In genomic region chr21:45539046-45539795, GRCh38 we compare ENCODE assay signal across 10 cellular contexts. TPM values are rescaled to one million over a fixed set of nuclear protein-coding genes. Genes with fewer than 3 reads are reported as not detected.
DNase-seq lines count a peak whose midpoint lies in the region; ATAC-seq, FAIRE-seq and TF ChIP-seq lines count a peak whose summit lies in the region.
"Had no signal": no experiment of that assay in that cellular context is flagged by ENCODE, and none has a peak within 500 bp of the region (broad histone marks: within the 10 kb centered on the region; RNA-seq: fewer than 3 reads in every experiment).

No MANE protein-coding gene starts in this region.

- intact Hi-C loops in Right ventricle myocardium superior (cut with DNase I): no loop called here
- intact Hi-C loops in pancreas (cut with DNase I): no loop called here

- TF ChIP-seq POLR2A in Peyer's patch (IDR thresholded peaks at IDR 0.05): peak in 1 of 2 donors; percentile 30

- H4K20me1 ChIP-seq in BLaER1 treated with 17β-estradiol and CSF1 and Interleukin-3, amounts not matched to agents 10 nM and 100 nM: peaks cover 0 to 66% (median 55%) of the 10 kb centered on the region in 11 experiments; a peak in 18 of 22 replicates
- no peaks in the 10 kb centered on the region for H4K20me1 ChIP-seq in hepatocyte (ENCODE audit: insufficient read depth, poor library complexity, severe bottlenecking)

- H3K4me1 ChIP-seq in BLaER1 treated with 17β-estradiol and CSF1 and Interleukin-3, amounts not matched to agents 10 nM and 100 nM: peaks cover 61 to 85% (median 72%) of the 10 kb centered on the region in 10 experiments
- peaks cover 0 to 30% (median 14%) of the 10 kb centered on the region in 4 donors for H3K4me1 ChIP-seq in Peyer's patch
- no peaks in the 10 kb centered on the region for H3K4me1 ChIP-seq in pancreas
- peaks cover 16% of the 10 kb centered on the region for H3K4me1 ChIP-seq in hepatocyte (ENCODE audit: insufficient read depth)

- WGBS in pancreas, 2 donors: 74% methylated on average over 17 of the region's 17 CpGs
- 87% methylated on average over 17 of the region's 17 CpGs for WGBS in hepatocyte (ENCODE audit: low lambda C conversion rate, missing lambda C conversion rate)

- H3K9me3 ChIP-seq in BLaER1 treated with 17β-estradiol and CSF1 and Interleukin-3, amounts not matched to agents 10 nM and 100 nM (replicated peaks in 1 of 11): no peaks in the 10 kb centered on the region
- H3K9me3 ChIP-seq in Peyer's patch (no peaks in the 10 kb centered on the region), pancreas (no peaks in the 10 kb centered on the region), hepatocyte (ENCODE audit: low read depth) (no peaks in the 10 kb centered on the region)

- no peak overlapping the region for H3K4me3 ChIP-seq in BLaER1 treated with 17β-estradiol and CSF1 and Interleukin-3, amounts not matched to agents 10 nM and 100 nM
- H3K4me3 ChIP-seq in Peyer's patch (no peak overlapping the region), pancreas (no peak overlapping the region), hepatocyte (no peak overlapping the region)
- H3K4me3 ChIP-seq: GM23338 had no signal

- no peaks in the 10 kb centered on the region for H3K79me2 ChIP-seq in hepatocyte

- DNase-seq in Peyer's patch: peak in 2 of 3 donors; percentile 78 to 81
- DNase-seq in Right ventricle myocardium superior: peak; percentile 30
- DNase-seq in pancreas: peak in 4 of 6 donors; percentile 12 to 60 (median 36)
- no peak for DNase-seq in amygdala (lab: John Stamatoyannopoulos, UW)
- DNase-seq in NCI-H128 (lab: John Stamatoyannopoulos, UW; ENCODE audit: unreplicated experiment): no peak
- no peak for DNase-seq in hepatocyte (ENCODE audit: low spot score)
- DNase-seq in DMS 273 treated with DMSO at 0.1 percent for 48 hours (lab: John Stamatoyannopoulos, UW): no peak
- DNase-seq: NCI-H1436 had no signal

- peaks cover 0 to 8% (median 0%) of the 10 kb centered on the region in 11 experiments; a peak in 2 of 22 replicates for H3K27me3 ChIP-seq in BLaER1 treated with 17β-estradiol and CSF1 and Interleukin-3, amounts not matched to agents 10 nM and 100 nM
- H3K27me3 ChIP-seq in Peyer's patch (no peaks in the 10 kb centered on the region), pancreas (no peaks in the 10 kb centered on the region), hepatocyte (no peaks in the 10 kb centered on the region)

- H2AFZ ChIP-seq in hepatocyte: no peak overlapping the region
- H2AFZ ChIP-seq: GM23338 had no signal

- TF ChIP-seq CTCF in Peyer's patch (IDR thresholded peaks at IDR 0.05) (peak in 1 of 6 experiments; percentile 6), pancreas (IDR thresholded peaks at IDR 0.05) (no peak), hepatocyte (IDR thresholded peaks at IDR 0.05; ENCODE audit: poor library complexity) (no peak)

- H3K27ac ChIP-seq in BLaER1 treated with 17β-estradiol and CSF1 and Interleukin-3, amounts not matched to agents 10 nM and 100 nM: peak overlapping the region in 4 of 11 experiments; percentile 13 to 86 (median 18); a peak in 2 of 22 replicates
- H3K27ac ChIP-seq in Peyer's patch (peak overlapping the region in 2 of 4 donors; percentile 58 to 82), pancreas (no peak overlapping the region), hepatocyte (no peak overlapping the region)

- no peaks in the 10 kb centered on the region for H3K9me2 ChIP-seq in hepatocyte (replicated peaks; ENCODE audit: insufficient read depth)

- no peak for FAIRE-seq in pancreas (lab: Jason Lieb, UNC)

- H3K9ac ChIP-seq in BLaER1 treated with 17β-estradiol and CSF1 and Interleukin-3, amounts not matched to agents 10 nM and 100 nM: peak overlapping the region in 10 of 11 experiments; percentile 18 to 87 (median 84); a peak in 13 of 22 replicates

- no peak for ATAC-seq in Right ventricle myocardium superior (ENCODE audit: poor library complexity)
- no peak for ATAC-seq in pancreas
- ATAC-seq: GM23338 had no signal

- H3K36me3 ChIP-seq in BLaER1 treated with 17β-estradiol and CSF1 and Interleukin-3, amounts not matched to agents 10 nM and 100 nM: peaks cover 0 to 65% (median 33%) of the 10 kb centered on the region in 11 experiments; a peak in 20 of 22 replicates
- H3K36me3 ChIP-seq in Peyer's patch: no peaks in the 10 kb centered on the region
- no peaks in the 10 kb centered on the region for H3K36me3 ChIP-seq in pancreas
- no peaks in the 10 kb centered on the region for H3K36me3 ChIP-seq in hepatocyte (replicated peaks; ENCODE audit: insufficient read depth, low read depth)

- H3K4me2 ChIP-seq in BLaER1 treated with 17β-estradiol and CSF1 and Interleukin-3, amounts not matched to agents 10 nM and 100 nM: peak overlapping the region in 10 of 11 experiments; percentile 88 to 100 (median 99); a peak in 12 of 22 replicates
- H3K4me2 ChIP-seq in hepatocyte: no peak overlapping the region
- H3K4me2 ChIP-seq: GM23338 had no signal

RNA-seq across cellular contexts. Expression of gene SLC19A1, which starts 3.0 kb away (rescaled TPM):
- total RNA-seq in Peyer's patch (10 to 100 TPM; 10.7 to 70.8 (median 30.5) TPM), Right ventricle myocardium superior (6.9 TPM), pancreas (1 to 10 TPM; 4.4 to 5.9 (median 4.9) TPM), hepatocyte (4.0 and 7.7 TPM in 2 replicates)
- polyA plus RNA-seq in pancreas (10 to 100 TPM in 1 of 2 donors, 1 to 10 TPM in 1; 9.8 to 11.2 TPM), hepatocyte (16.1 and 24.8 TPM in 2 replicates)

Comparison
In these comparisons a context has a peak if more than half of its experiments do, and no peak if none do; other contexts are left out.
1. DNase-seq: peak in Peyer's patch (2 of 3), Right ventricle myocardium superior (single experiment) and pancreas (4 of 6); none in amygdala (0 of 56), NCI-H128 (single experiment), hepatocyte (single experiment) and DMS 273 treated with DMSO at 0.1 percent for 48 hours (single experiment).